In the genomic region with DNA sequence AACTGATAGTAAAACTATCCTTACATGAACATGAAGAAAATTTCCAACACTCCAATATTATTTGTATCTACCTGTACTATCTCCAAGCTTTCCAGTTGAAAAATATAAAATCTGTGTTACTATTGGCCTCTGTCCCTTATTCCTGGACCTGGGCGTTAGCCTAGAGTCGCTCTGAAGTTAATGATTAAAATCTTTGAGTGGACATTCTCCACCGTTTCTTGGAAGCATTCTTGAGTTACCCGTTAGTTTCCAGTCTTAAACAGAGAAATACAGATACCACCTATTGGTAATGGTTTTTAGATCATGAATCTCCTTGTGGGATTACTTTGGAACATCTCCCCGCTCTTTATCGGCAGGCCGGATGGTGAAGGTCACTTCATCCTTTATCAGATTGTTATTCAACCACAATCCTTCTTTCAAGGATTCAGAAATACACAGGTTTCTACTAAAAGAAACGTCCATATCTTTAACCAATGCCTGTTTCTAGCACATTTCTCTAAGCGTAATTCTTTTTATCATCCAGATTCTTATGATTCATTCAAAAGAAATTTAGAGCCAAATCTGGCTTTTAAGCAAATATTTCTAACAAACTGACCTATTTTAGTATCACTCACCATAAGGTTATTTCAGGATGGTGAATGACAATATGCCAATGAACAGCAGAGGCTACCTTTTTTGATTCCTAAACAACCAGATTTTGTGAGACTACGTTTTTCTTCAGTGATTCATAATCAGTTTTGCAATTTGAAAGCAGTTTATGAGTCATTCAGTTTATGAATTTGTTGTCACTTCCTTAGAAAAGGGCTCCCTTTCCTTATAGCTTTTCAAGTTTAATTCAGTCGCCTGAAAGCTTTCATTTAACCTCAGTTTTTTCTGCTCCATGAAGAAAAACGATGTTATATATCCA, we compare ENCODE assay signal across 9 cellular contexts.
DNase-seq lines count a peak whose midpoint lies in the region; ATAC-seq and TF ChIP-seq lines count a peak whose summit lies in the region.
"Had no signal": no experiment of that assay in that cellular context is flagged by ENCODE, and none has a peak within 500 bp of the region (broad histone marks: within the 10 kb centered on the region; RNA-seq: fewer than 3 reads in every experiment).

No MANE protein-coding gene starts in this region.

- peaks cover 64% of the 10 kb centered on the region for H3K4me1 Mint-ChIP-seq in activated T-cell treated with anti-CD3 and anti-CD28 coated beads, Interleukin-2, amount 50 U/mL, for 72 hours (ENCODE audit: low read depth)
- peaks cover 37% of the 10 kb centered on the region for H3K4me1 Mint-ChIP-seq in activated T-helper 1 cell treated with anti-CD3 and anti-CD28 coated beads, Interleukin-12 subunit alpha, Interleukin-12 subunit beta, Interleukin-2, Interleukin-4 antibody, amounts not matched to agents 30 ng/mL and 10 ng/mL and 1 ng/mL, durations not matched to agents 14 hours and 24 hours and 36 hours (ENCODE audit: low read depth)
- peaks cover 49% of the 10 kb centered on the region for H3K4me1 Mint-ChIP-seq in type B pancreatic cell (ENCODE audit: unreplicated experiment)

- H3K9me3 Mint-ChIP-seq in activated T-cell treated with anti-CD3 and anti-CD28 coated beads, Interleukin-2, amount 50 U/mL, for 72 hours = no peaks in the 10 kb centered on the region
- no peaks in the 10 kb centered on the region for H3K9me3 Mint-ChIP-seq in activated T-helper 1 cell treated with anti-CD3 and anti-CD28 coated beads, Interleukin-12 subunit alpha, Interleukin-12 subunit beta, Interleukin-2, Interleukin-4 antibody, amounts not matched to agents 30 ng/mL and 10 ng/mL and 1 ng/mL, durations not matched to agents 14 hours and 24 hours and 36 hours
- H3K9me3 Mint-ChIP-seq in type B pancreatic cell = peaks cover 1% of the 10 kb centered on the region
- H3K9me3 Mint-ChIP-seq: naive thymus-derived CD4-positive, alpha-beta T cell had no signal

- H3K36me3 Mint-ChIP-seq in activated T-cell treated with anti-CD3 and anti-CD28 coated beads, Interleukin-2, amount 50 U/mL, for 72 hours (ENCODE audit: insufficient read depth in 2 of 2) = no peaks in the 10 kb centered on the region
- H3K36me3 Mint-ChIP-seq in activated T-helper 1 cell treated with anti-CD3 and anti-CD28 coated beads, Interleukin-12 subunit alpha, Interleukin-12 subunit beta, Interleukin-2, Interleukin-4 antibody, amounts not matched to agents 30 ng/mL and 10 ng/mL and 1 ng/mL, durations not matched to agents 14 hours and 24 hours and 36 hours (ENCODE audit: low read depth) = no peaks in the 10 kb centered on the region
- no peaks in the 10 kb centered on the region for H3K36me3 Mint-ChIP-seq in type B pancreatic cell

- peak overlapping the region; percentile 76 to 97 for H3K4me3 Mint-ChIP-seq in activated T-cell treated with anti-CD3 and anti-CD28 coated beads, Interleukin-2, amount 50 U/mL, for 72 hours
- peak overlapping the region; percentile 63 for H3K4me3 Mint-ChIP-seq in activated T-helper 1 cell treated with anti-CD3 and anti-CD28 coated beads, Interleukin-12 subunit alpha, Interleukin-12 subunit beta, Interleukin-2, Interleukin-4 antibody, amounts not matched to agents 30 ng/mL and 10 ng/mL and 1 ng/mL, durations not matched to agents 14 hours and 24 hours and 36 hours
- H3K4me3 Mint-ChIP-seq in type B pancreatic cell = peak overlapping the region; percentile 70

- peak overlapping the region; percentile 99 for H3K27ac Mint-ChIP-seq in activated T-cell treated with anti-CD3 and anti-CD28 coated beads, Interleukin-2, amount 50 U/mL, for 72 hours
- peak overlapping the region; percentile 69 for H3K27ac Mint-ChIP-seq in activated T-helper 1 cell treated with anti-CD3 and anti-CD28 coated beads, Interleukin-12 subunit alpha, Interleukin-12 subunit beta, Interleukin-2, Interleukin-4 antibody, amounts not matched to agents 30 ng/mL and 10 ng/mL and 1 ng/mL, durations not matched to agents 14 hours and 24 hours and 36 hours
- peak overlapping the region; percentile 89 for H3K27ac Mint-ChIP-seq in type B pancreatic cell

- DNase-seq in activated T-cell treated with anti-CD3 and anti-CD28 coated beads, Interleukin-2, amount 50 U/mL, for 72 hours = no peak
- DNase-seq in activated T-cell treated with anti-CD3 and anti-CD28 coated beads, Interleukin-2, amount 50 U/mL, for 48 hours = no peak
- no peak for DNase-seq in activated T-helper 1 cell treated with anti-CD3 and anti-CD28 coated beads, Interleukin-12 subunit alpha, Interleukin-12 subunit beta, Interleukin-2, Interleukin-4 antibody, amounts not matched to agents 30 ng/mL and 10 ng/mL and 1 ng/mL, durations not matched to agents 14 hours and 24 hours and 36 hours (ENCODE audit: low spot score)
- DNase-seq in kidney glomerular epithelial cell (lab: John Stamatoyannopoulos, UW) = peak; percentile 80
- no peak for DNase-seq in type B pancreatic cell (ENCODE audit: extremely low spot score, unreplicated experiment)
- no peak for DNase-seq in AML-193 (lab: John Stamatoyannopoulos, UW)
- no peak for DNase-seq in NCI-H1694 (lab: John Stamatoyannopoulos, UW)
- DNase-seq: naive thymus-derived CD4-positive, alpha-beta T cell had no signal

- peaks cover 31% of the 10 kb centered on the region for H3K27me3 Mint-ChIP-seq in activated T-cell treated with anti-CD3 and anti-CD28 coated beads, Interleukin-2, amount 50 U/mL, for 72 hours (ENCODE audit: low read depth)
- H3K27me3 Mint-ChIP-seq in activated T-helper 1 cell treated with anti-CD3 and anti-CD28 coated beads, Interleukin-12 subunit alpha, Interleukin-12 subunit beta, Interleukin-2, Interleukin-4 antibody, amounts not matched to agents 30 ng/mL and 10 ng/mL and 1 ng/mL, durations not matched to agents 14 hours and 24 hours and 36 hours (ENCODE audit: insufficient read depth) = peaks cover 5% of the 10 kb centered on the region
- H3K27me3 Mint-ChIP-seq in type B pancreatic cell = peaks cover 4% of the 10 kb centered on the region

- intact Hi-C loops in activated T-helper 1 cell treated with anti-CD3 and anti-CD28 coated beads, Interleukin-12 subunit alpha, Interleukin-12 subunit beta, Interleukin-2, Interleukin-4 antibody, amounts not matched to agents 30 ng/mL and 10 ng/mL and 1 ng/mL, durations not matched to agents 14 hours and 24 hours and 36 hours (cut with micrococcal nuclease) = loop anchor here (1.0 to 10.0 kb wide), 10 partner anchors 57 to 868 kb away; partner anchors contain the start of genes ERRFI1 and SLC45A1

- TF ChIP-seq CTCF in type B pancreatic cell (conservative IDR thresholded peaks at IDR 0.05) = no peak

- ATAC-seq in activated T-cell treated with anti-CD3 and anti-CD28 coated beads, Interleukin-2, amount 50 U/mL, for 72 hours (replicated peaks in 1 of 2) = peak; percentile 58 to 59
- no peak for ATAC-seq in GM21526 (IDR thresholded peaks at IDR 0.05; ENCODE audit: low FRiP score, unreplicated experiment)
